21 cellular contexts compared by ENCODE assay signal in genomic region chr7:158620418-158620817, GRCh38. TPM values are rescaled to one million over a fixed set of nuclear protein-coding genes. Genes with fewer than 3 reads are reported as not detected.
A peak's percentile ranks its signal among the peaks of the same experiment; 100 is the strongest.
DNase-seq lines count a peak whose midpoint lies in the region; ATAC-seq, FAIRE-seq and TF ChIP-seq lines count a peak whose summit lies in the region.
"Had no signal": no experiment of that assay in that cellular context is flagged by ENCODE, and none has a peak within 500 bp of the region (broad histone marks: within the 10 kb centered on the region; RNA-seq: fewer than 3 reads in every experiment).

No MANE protein-coding gene starts in this region.

- no peak for TF ChIP-seq EP300 in GM12878 (IDR thresholded peaks at IDR 0.05; ENCODE audit: borderline replicate concordance in 1 of 2, control insufficient read depth in 1 of 2, low read depth in 2 of 2, low read length in 2 of 2)

- H2AFZ ChIP-seq in GM12878 (ENCODE audit: control insufficient read depth, low read depth, low read length) (no peak overlapping the region), keratinocyte (ENCODE audit: control insufficient read depth, low read length) (no peak overlapping the region)

- no peaks in the 10 kb centered on the region for H3K27me3 ChIP-seq in GM12878 (replicated peaks in 1 of 2; ENCODE audit: control insufficient read depth in 2 of 2, insufficient read depth in 2 of 2, low read length in 1 of 2)
- H3K27me3 ChIP-seq in keratinocyte (ENCODE audit: control insufficient read depth, extremely low read depth, insufficient read depth, low read length): no peaks in the 10 kb centered on the region

- H3K4me1 ChIP-seq in HEK293 (ENCODE audit: control insufficient read depth, insufficient read depth, low read length) (peaks cover 8% of the 10 kb centered on the region; the same call in 1 of the 2 replicates), GM12878 (ENCODE audit: control insufficient read depth, insufficient read depth, low read length) (no peaks in the 10 kb centered on the region), keratinocyte (ENCODE audit: control insufficient read depth, extremely low read depth, insufficient read depth, low read length) (no peaks in the 10 kb centered on the region)

- POLR2A ChIA-PET in HEK293 (lab: Yijun Ruan, JAX): no interaction called here
- POLR2A ChIA-PET in GM12878 (lab: Charles Lee): no interaction called here

- no peak overlapping the region for H3K4me2 ChIP-seq in GM12878 (ENCODE audit: control insufficient read depth, insufficient read depth)
- no peak overlapping the region for H3K4me2 ChIP-seq in keratinocyte (ENCODE audit: control insufficient read depth, extremely low read depth, insufficient read depth, low read depth, low read length)

- WGBS in GM12878 (ENCODE audit: insufficient coverage, insufficient replicate concordance, low lambda C conversion rate, missing lambda C conversion rate): 100% methylated on average over 5 of the region's 5 CpGs

- H3K4me3 ChIP-seq in HEK293 (ENCODE audit: low read depth, low read length) (no peak overlapping the region), GM12878 (no peak overlapping the region), keratinocyte (ENCODE audit: control insufficient read depth in 2 of 3, extremely low read depth in 1 of 3, insufficient read depth in 2 of 3, low read depth in 1 of 3, low read length in 3 of 3) (no peak overlapping the region)
- H3K4me3 ChIP-seq: GM23248 had no signal

- H3K9me3 ChIP-seq in HEK293 (ENCODE audit: control insufficient read depth, insufficient read depth, low read depth, low read length): no peaks in the 10 kb centered on the region
- H3K9me3 ChIP-seq in GM12878 (replicated peaks; ENCODE audit: control insufficient read depth, insufficient read depth, low read length): no peaks in the 10 kb centered on the region
- H3K9me3 ChIP-seq in keratinocyte (ENCODE audit: control insufficient read depth, low read depth, low read length): no peaks in the 10 kb centered on the region

- intact Hi-C loops in GM12878 (cut with micrococcal nuclease; ENCODE audit: unreplicated experiment): no loop called here

- no peak for TF ChIP-seq RAD21 in GM12878 (IDR thresholded peaks at IDR 0.05; ENCODE audit: insufficient read depth, low read depth, low read length)

- ATAC-seq in GM12878 (no peak), HG02798 (IDR thresholded peaks at IDR 0.05; ENCODE audit: poor library complexity, unreplicated experiment) (no peak), HG02610 (IDR thresholded peaks at IDR 0.05; ENCODE audit: unreplicated experiment) (no peak)
- ATAC-seq: HCT116 had no signal

- dilution Hi-C loops in keratinocyte (cut with MboI; ENCODE audit: extremely low pct_ligation_motif_present, low sequenced_read_pairs): no loop called here

- H3K36me3 ChIP-seq in HEK293 (ENCODE audit: control insufficient read depth in 2 of 2, insufficient read depth in 1 of 2, low read length in 2 of 2): peaks cover 0 to 7% of the 10 kb centered on the region in 2 experiments; a peak in 2 of 3 replicates
- H3K36me3 ChIP-seq in GM12878 (ENCODE audit: control insufficient read depth in 2 of 2, insufficient read depth in 2 of 2, low read length in 1 of 2): no peaks in the 10 kb centered on the region; a peak in 1 of 4 replicates
- no peaks in the 10 kb centered on the region for H3K36me3 ChIP-seq in keratinocyte (ENCODE audit: control insufficient read depth in 2 of 2, extremely low read depth in 1 of 2, insufficient read depth in 2 of 2, low read length in 2 of 2)

- in situ Hi-C loops in GM12878 (cut with MboI): no loop called here

- CTCF ChIA-PET in HEK293 (lab: Yijun Ruan, JAX) (interaction anchor here (0.7 kb wide), 1 partner anchor 25 kb away, joined by 3 read pairs; no protein-coding TSS in a partner anchor), GM12878 (lab: Yijun Ruan, JAX) (interaction anchor here (0.6 to 1.4 kb wide), 3 partner anchors 30 to 357 kb away, joined by 3 to 7 read pairs (median 4); no protein-coding TSS in a partner anchor)

- no peak for TF ChIP-seq POLR2A in GM12878 (IDR thresholded peaks at IDR 0.05; ENCODE audit: low read depth, low read length)

- no TSS peak for BruUV-seq in GM12878 (replicated peaks; lab: Mats Ljungman, UMichigan)

- DNase-seq in GM12878 (ENCODE audit: low read depth, low spot score) (no peak), keratinocyte (ENCODE audit: low read depth, low spot score) (no peak), NCI-H82 treated with DMSO at 0.1 percent for 48 hours (lab: John Stamatoyannopoulos, UW; ENCODE audit: unreplicated experiment) (no peak)
- DNase-seq in activated CD8-positive, alpha-beta memory T cell treated with anti-CD3 and anti-CD28 coated beads for 24 hours: no peak
- DNase-seq: 8988T; C1 segment of cervical spinal cord; Calu3; CD4-positive, alpha-beta memory T cell; COR-L47; DMS53; DMS79 treated with DMSO at 0.1 percent for 48 hours; GF-D8; GM23248; H9; HFFc6 had no signal

- H3K9me1 ChIP-seq in keratinocyte (ENCODE audit: control insufficient read depth, extremely low read depth, insufficient read depth, low read length): no peaks in the 10 kb centered on the region

- H3K27ac ChIP-seq in HEK293 (ENCODE audit: extremely low read depth, low read depth, low read length): no peak overlapping the region
- no peak overlapping the region for H3K27ac ChIP-seq in GM12878 (ENCODE audit: control insufficient read depth, insufficient read depth)
- H3K27ac ChIP-seq in keratinocyte (ENCODE audit: control insufficient read depth, insufficient read depth, low read length): no peak overlapping the region
- H3K27ac ChIP-seq: GM23248 had no signal

- H3K9ac ChIP-seq in GM12878 (ENCODE audit: control insufficient read depth, insufficient read depth, low read length) (no peak overlapping the region), keratinocyte (ENCODE audit: control insufficient read depth, extremely low read depth, insufficient read depth, low read length) (no peak overlapping the region)
- H3K9ac ChIP-seq: GM23248 had no signal

- TF ChIP-seq CTCF in HEK293 (tag by site-specific recombination; IDR thresholded peaks at IDR 0.05): no peak
- no peak for TF ChIP-seq CTCF in GM12878 (IDR thresholded peaks at IDR 0.05 in 2 of 3, conservative IDR thresholded peaks at IDR 0.05 in 1 of 3; ENCODE audit: control insufficient read depth in 2 of 3, extremely low read depth in 1 of 3, insufficient read depth in 1 of 3, low read depth in 3 of 3, low read length in 3 of 3)
- TF ChIP-seq CTCF in keratinocyte (optimal IDR thresholded peaks at IDR 0.05 in 1 of 3, IDR thresholded peaks at IDR 0.05 in 1 of 3, conservative IDR thresholded peaks at IDR 0.05 in 1 of 3; ENCODE audit: extremely low read depth in 1 of 3, insufficient read depth in 2 of 3, low read length in 3 of 3): no peak

- FAIRE-seq in GM12878 (lab: Jason Lieb, UNC) (peak; percentile 80), keratinocyte (lab: Jason Lieb, UNC) (peak; percentile 23)
- FAIRE-seq: GM19239 had no signal

- RAD21 ChIA-PET in GM12878 (lab: Charles Lee; ENCODE audit: unreplicated experiment): no interaction called here

- H4K20me1 ChIP-seq in GM12878 (ENCODE audit: control insufficient read depth, insufficient read depth) (no peaks in the 10 kb centered on the region), keratinocyte (ENCODE audit: control insufficient read depth, extremely low read depth, insufficient read depth, low read length) (no peaks in the 10 kb centered on the region)

- no peaks in the 10 kb centered on the region for H3K79me2 ChIP-seq in GM12878 (ENCODE audit: control insufficient read depth, insufficient read depth, low read length)
- no peaks in the 10 kb centered on the region for H3K79me2 ChIP-seq in keratinocyte (ENCODE audit: control insufficient read depth, insufficient read depth, low read length)

- SMC1A ChIA-PET in GM12878 (lab: Charles Lee; ENCODE audit: uncharacterized antibody, unreplicated experiment): interaction anchor here (0.5 to 1.8 kb wide), 3 partner anchors 9 to 356 kb away, joined by 3 to 4 read pairs (median 3); no protein-coding TSS in a partner anchor

TF ChIP-seq in HEK293, 187 proteins besides CTCF, POLR2A, EP300 and RAD21:
- TF ChIP-seq ZNF664 (tag by site-specific recombination; IDR thresholded peaks at IDR 0.05) (peak; percentile 63; the same call in 1 of the 2 replicates), ZNF121 (tag by site-specific recombination; IDR thresholded peaks at IDR 0.05) (no peak), ZNF169 (tag by site-specific recombination; IDR thresholded peaks at IDR 0.05) (no peak)

TF ChIP-seq in GM12878, 131 proteins besides CTCF, POLR2A, EP300 and RAD21 (continues in another document):
- no peak for TF ChIP-seq HDGF (IDR thresholded peaks at IDR 0.05)
- no peak for TF ChIP-seq DPF2 (IDR thresholded peaks at IDR 0.05)
- no peak for TF ChIP-seq SRF (IDR thresholded peaks at IDR 0.05; ENCODE audit: low read depth in 2 of 2, low read length in 2 of 2)
- TF ChIP-seq GATAD2B (conservative IDR thresholded peaks at IDR 0.05; ENCODE audit: low read depth): no peak
- no peak for TF ChIP-seq NR2C1 (IDR thresholded peaks at IDR 0.05)
- no peak for TF ChIP-seq CHD2 (IDR thresholded peaks at IDR 0.05; ENCODE audit: borderline replicate concordance, low read depth, low read length)
- no peak for TF ChIP-seq NFXL1 (IDR thresholded peaks at IDR 0.05; ENCODE audit: borderline replicate concordance)

RNA-seq across cellular contexts. Expression of gene PTPRN2, which starts 32.8 kb away (rescaled TPM):
- total RNA-seq in GM12878 (2013; cell fraction: nucleolus; rRNA removed): 0.37 TPM in 1 of 2 replicates, not detected in the other
- total RNA-seq in GM12878 (2014; rRNA removed) (0.11 TPM in 1 of 2 replicates, not detected in the other), GM12878 (2014; rRNA removed; fragmentation: Illumina TruSeq; extraction: Trizol) (not detected in 2 replicates), GM12878 (2021) (not detected in 2 replicates)
- 0.13 TPM for polyA plus RNA-seq in GM12878 (2011; ENCODE audit: low read depth)
- polyA plus RNA-seq in GM12878 (2011; rRNA removed) (4.5 and 5.4 TPM in 2 replicates), GM12878 (2014; fragmentation: Illumina TruSeq; extraction: Trizol) (not detected in 2 replicates), GM12878 (2014; fragmentation: Nextera tagmentation; extraction: Ambion mirVana) (not detected), GM12878 (2014; rRNA removed) (not detected in 2 replicates), GM12878 (2016; fragmentation: Nextera tagmentation; extraction: Ambion mirVana) (not detected), keratinocyte (not detected in 3 replicates)
- 3.6 and 4.2 TPM in 2 replicates for polyA plus RNA-seq in GM12878 (2011; cell fraction: cytosol; rRNA removed)
- 1.5 and 2.6 TPM in 2 replicates for polyA plus RNA-seq in GM12878 (2011; cell fraction: nucleus; rRNA removed)
- 0.19 and 0.21 TPM in 2 replicates for polyA plus RNA-seq in GM12878 (2012)
- polyA minus RNA-seq in GM12878 (2011; rRNA and poly(A)+ RNA removed): 0.59 and 1.5 TPM in 2 replicates
- polyA minus RNA-seq in GM12878 (2011; cell fraction: cytosol; rRNA and poly(A)+ RNA removed): 0.53 and 0.83 TPM in 2 replicates
- polyA minus RNA-seq in GM12878 (2011; cell fraction: nucleus; rRNA and poly(A)+ RNA removed): 0.24 and 0.29 TPM in 2 replicates
- not detected for polyA plus RNA-seq in keratinocyte (2011; ENCODE audit: low read depth)
- polyA plus RNA-seq in keratinocyte (2011; cell fraction: cytosol; rRNA removed): not detected in 2 replicates
- polyA plus RNA-seq in keratinocyte (2011; cell fraction: nucleus; rRNA removed): not detected in 2 replicates
- not detected in 2 replicates for polyA plus RNA-seq in keratinocyte (2012; ENCODE audit: low replicate concordance)
- not detected in 3 replicates for polyA minus RNA-seq in keratinocyte
- polyA minus RNA-seq in keratinocyte (2011; cell fraction: cytosol; rRNA and poly(A)+ RNA removed): not detected
- not detected in 2 replicates for polyA minus RNA-seq in keratinocyte (2011; cell fraction: nucleus; rRNA and poly(A)+ RNA removed)
- total RNA-seq: G401, GM23248 had no signal
